In genomic region chrX:103655230-103656000, GRCh38 we compare ENCODE assay signal across 10 cellular contexts. TPM values are rescaled to one million over a fixed set of nuclear protein-coding genes. Genes with fewer than 3 reads are reported as not detected.
DNase-seq lines count a peak whose midpoint lies in the region; ATAC-seq, FAIRE-seq and TF ChIP-seq lines count a peak whose summit lies in the region.
"Not testable (repeated sequence)": the region's sequence is repeated elsewhere in the genome, so short reads cannot be mapped to it uniquely, and the experiment has no call there.
"Had no signal": no experiment of that assay in that cellular context is flagged by ENCODE, and none has a peak within 500 bp of the region (broad histone marks: within the 10 kb centered on the region; RNA-seq: fewer than 3 reads in every experiment).

No MANE protein-coding gene starts in this region.

- dilution Hi-C loops in endothelial cell of umbilical vein (cut with MboI; ENCODE audit: extremely low pct_ligation_motif_present, low sequenced_read_pairs); keratinocyte (cut with MboI; ENCODE audit: extremely low pct_ligation_motif_present, low sequenced_read_pairs): not testable (repeated sequence)

- not testable (repeated sequence) for H3K9me3 Mint-ChIP-seq in astrocyte (ENCODE audit: unreplicated experiment)

- H3K79me2 ChIP-seq in PC-3 (ENCODE audit: low read length); astrocyte (ENCODE audit: insufficient read depth, low read length); endothelial cell of umbilical vein (ENCODE audit: control insufficient read depth, insufficient read depth, low read length); keratinocyte (ENCODE audit: control insufficient read depth, insufficient read depth, low read length): not testable (repeated sequence)

- H3K27ac ChIP-seq in PC-3 (ENCODE audit: low read length), result peak overlapping the region; percentile 99
- peak overlapping the region; percentile 88 for H3K27ac ChIP-seq in SJSA1
- peak overlapping the region; percentile 67 for H3K27ac ChIP-seq in astrocyte (ENCODE audit: low read depth, low read length)
- peak overlapping the region; percentile 44 for H3K27ac ChIP-seq in endothelial cell of umbilical vein (ENCODE audit: insufficient read depth, low read depth, low read length)
- peak overlapping the region; percentile 41 for H3K27ac ChIP-seq in keratinocyte (ENCODE audit: control insufficient read depth, insufficient read depth, low read length)

- peak overlapping the region; percentile 70; the same call in 1 of the 2 replicates for H3K4me2 ChIP-seq in PC-3 (ENCODE audit: low read length)
- not testable (repeated sequence) for H3K4me2 ChIP-seq in astrocyte (ENCODE audit: low read length); endothelial cell of umbilical vein (ENCODE audit: insufficient read depth, low read length); keratinocyte (ENCODE audit: control insufficient read depth, extremely low read depth, insufficient read depth, low read depth, low read length)

- intact Hi-C loops in PC-3 (cut with micrococcal nuclease); endothelial cell of umbilical vein (cut with micrococcal nuclease): not testable (repeated sequence)

- H3F3A ChIP-seq in PC-3 (ENCODE audit: low read length, unreplicated experiment), result not testable (repeated sequence)

- H3K9me2 ChIP-seq in PC-3 (replicated peaks; ENCODE audit: low read length), result not testable (repeated sequence)

- H2AFZ ChIP-seq in PC-3 (ENCODE audit: low read length); astrocyte (ENCODE audit: low read depth, low read length); endothelial cell of umbilical vein (ENCODE audit: low read depth, low read length); keratinocyte (ENCODE audit: control insufficient read depth, low read length): not testable (repeated sequence)

- not testable (repeated sequence) for BruUV-seq in PC-3 (replicated peaks; lab: Mats Ljungman, UMichigan); endothelial cell of umbilical vein (replicated peaks; lab: Mats Ljungman, UMichigan)

- not testable (repeated sequence) for H3K9me3 ChIP-seq in PC-3 (ENCODE audit: low read length); SJSA1 (replicated peaks); astrocyte (ENCODE audit: insufficient read depth, low read depth, low read length); endothelial cell of umbilical vein (replicated peaks; ENCODE audit: control insufficient read depth, insufficient read depth, low read length); keratinocyte (ENCODE audit: control insufficient read depth, low read depth, low read length)

- H3K36me3 ChIP-seq in PC-3 (ENCODE audit: low read depth, low read length); SJSA1; astrocyte (ENCODE audit: insufficient read depth, low read length); endothelial cell of umbilical vein (ENCODE audit: control insufficient read depth in 2 of 2, extremely low read depth in 1 of 2, insufficient read depth in 2 of 2, low read length in 2 of 2); keratinocyte (ENCODE audit: control insufficient read depth in 2 of 2, extremely low read depth in 1 of 2, insufficient read depth in 2 of 2, low read length in 2 of 2): not testable (repeated sequence)

- not testable (repeated sequence) for TF ChIP-seq CTCF in PC-3 (conservative IDR thresholded peaks at IDR 0.05; ENCODE audit: low read depth, low read length); astrocyte (IDR thresholded peaks at IDR 0.05; ENCODE audit: insufficient read depth, low read depth, low read length); endothelial cell of umbilical vein (IDR thresholded peaks at IDR 0.05; ENCODE audit: extremely low read depth in 1 of 2, insufficient read depth in 1 of 2, low read depth in 1 of 2, low read length in 2 of 2); keratinocyte (optimal IDR thresholded peaks at IDR 0.05 in 1 of 3, IDR thresholded peaks at IDR 0.05 in 1 of 3, conservative IDR thresholded peaks at IDR 0.05 in 1 of 3; ENCODE audit: extremely low read depth in 1 of 3, insufficient read depth in 2 of 3, low read length in 3 of 3)

- not testable (repeated sequence) for H3K9me1 ChIP-seq in endothelial cell of umbilical vein (replicated peaks; ENCODE audit: control insufficient read depth, extremely low read depth, insufficient read depth, low read length); keratinocyte (ENCODE audit: control insufficient read depth, extremely low read depth, insufficient read depth, low read length)

- POLR2A ChIA-PET in PC-3 (lab: Charles Lee; ENCODE audit: unreplicated experiment); endothelial cell of umbilical vein (lab: Charles Lee): not testable (repeated sequence)

- CTCF ChIA-PET in PC-3 (lab: Charles Lee), result not testable (repeated sequence)
- CTCF ChIA-PET in endothelial cell of umbilical vein (lab: Charles Lee), result interaction anchor here (2.0 kb wide), 1 partner anchor 25 kb away, joined by 12 read pairs; no protein-coding TSS in a partner anchor

- H3K4me3 Mint-ChIP-seq in astrocyte (ENCODE audit: unreplicated experiment), result not testable (repeated sequence)

- not testable (repeated sequence) for ATAC-seq in PC-3

- TF ChIP-seq POLR2A in endothelial cell of umbilical vein (IDR thresholded peaks at IDR 0.05; ENCODE audit: low read depth, low read length), result not testable (repeated sequence)

- in situ Hi-C loops in Caki2 (cut with HindIII; ENCODE audit: low pct_unique_long_range_greater_than_20kb, low sequenced_read_pairs), result not testable (repeated sequence)

- FAIRE-seq in astrocyte (lab: Jason Lieb, UNC); endothelial cell of umbilical vein (lab: Jason Lieb, UNC); keratinocyte (lab: Jason Lieb, UNC): not testable (repeated sequence)

- H3K9ac ChIP-seq in PC-3 (ENCODE audit: low read length), result peak overlapping the region; percentile 70
- not testable (repeated sequence) for H3K9ac ChIP-seq in astrocyte (ENCODE audit: low read length); endothelial cell of umbilical vein (replicated peaks; ENCODE audit: extremely low read depth, insufficient read depth, low read length); keratinocyte (ENCODE audit: control insufficient read depth, extremely low read depth, insufficient read depth, low read length)

- not testable (repeated sequence) for H3K27me3 Mint-ChIP-seq in astrocyte (ENCODE audit: low read depth, unreplicated experiment)

- H3K4me1 ChIP-seq in PC-3 (ENCODE audit: insufficient read depth, low read length), result peaks cover 60% of the 10 kb centered on the region
- peaks cover 23% of the 10 kb centered on the region for H3K4me1 ChIP-seq in SJSA1 (replicated peaks)
- H3K4me1 ChIP-seq in astrocyte (ENCODE audit: insufficient read depth, low read length); keratinocyte (ENCODE audit: control insufficient read depth, extremely low read depth, insufficient read depth, low read length): not testable (repeated sequence)
- peaks cover 15% of the 10 kb centered on the region for H3K4me1 ChIP-seq in endothelial cell of umbilical vein (ENCODE audit: control insufficient read depth, extremely low read depth, insufficient read depth, low read length)

- H3K4me1 Mint-ChIP-seq in astrocyte (ENCODE audit: low read depth, unreplicated experiment), result not testable (repeated sequence)

- H3K4me3 ChIP-seq in PC-3 (ENCODE audit: low read length); SJSA1; astrocyte (ENCODE audit: insufficient read depth, low read depth, low read length); endothelial cell of umbilical vein (replicated peaks in 1 of 3; ENCODE audit: insufficient read depth in 1 of 3, low read depth in 1 of 3, low read length in 3 of 3); keratinocyte (ENCODE audit: control insufficient read depth in 2 of 3, extremely low read depth in 1 of 3, insufficient read depth in 2 of 3, low read depth in 1 of 3, low read length in 3 of 3): not testable (repeated sequence)

- not testable (repeated sequence) for H3K36me3 Mint-ChIP-seq in astrocyte (ENCODE audit: low read depth, unreplicated experiment)

- not testable (repeated sequence) for H3K27me3 ChIP-seq in PC-3 (ENCODE audit: low read length); SJSA1 (replicated peaks); astrocyte (ENCODE audit: insufficient read depth, low read length); endothelial cell of umbilical vein (ENCODE audit: control insufficient read depth in 2 of 2, insufficient read depth in 2 of 2, low read length in 2 of 2); keratinocyte (ENCODE audit: control insufficient read depth, extremely low read depth, insufficient read depth, low read length)

- DNase-seq in Caki2 (ENCODE audit: low read depth) (peak; percentile 40), HS-27A (ENCODE audit: low read depth) (peak; percentile 46), PC-3 (peak; percentile 40), astrocyte (ENCODE audit: low read depth) (peak; percentile 14)
- not testable (repeated sequence) for DNase-seq in SJSA1 (ENCODE audit: low read depth in 1 of 2, low spot score in 2 of 2); endothelial cell of umbilical vein (ENCODE audit: low read depth, low spot score); keratinocyte (ENCODE audit: low read depth, low spot score)

- not testable (repeated sequence) for H3K27ac Mint-ChIP-seq in astrocyte (ENCODE audit: unreplicated experiment)

- H4K20me1 ChIP-seq in PC-3 (ENCODE audit: low read length); astrocyte (ENCODE audit: insufficient read depth, low read length); endothelial cell of umbilical vein (replicated peaks; ENCODE audit: control insufficient read depth, extremely low read depth, insufficient read depth, low read length); keratinocyte (ENCODE audit: control insufficient read depth, extremely low read depth, insufficient read depth, low read length): not testable (repeated sequence)

RNA-seq across cellular contexts. Expression of gene TCEAL1, which starts 26.6 kb away (rescaled TPM):
- 18.4 and 18.9 TPM in 2 replicates for total RNA-seq in Caki2 (2014; rRNA removed; shearing (Covaris generic); ENCODE audit: low replicate concordance)
- 22.8 and 26.3 TPM in 2 replicates for total RNA-seq in PC-3 (2014; rRNA removed)
- 21.5 and 42.7 TPM in 2 replicates for total RNA-seq in SJSA1 (2014; rRNA removed; shearing (Covaris generic))
- 9.6 and 12.3 TPM in 2 replicates for total RNA-seq in astrocyte
- 14.6 and 18.5 TPM in 2 replicates for total RNA-seq in endothelial cell of umbilical vein
- 12.8 and 18.6 TPM in 2 replicates for polyA plus RNA-seq in endothelial cell of umbilical vein
- polyA plus RNA-seq in endothelial cell of umbilical vein (2011; cell fraction: cytosol; rRNA removed), result 27.8 and 28.0 TPM in 2 replicates
- polyA plus RNA-seq in endothelial cell of umbilical vein (2011; cell fraction: nucleus; rRNA removed), result 19.5 and 25.9 TPM in 2 replicates
- 14.8 and 20.1 TPM in 2 replicates for polyA plus RNA-seq in endothelial cell of umbilical vein (2012)
- 5.7 and 8.6 TPM in 2 replicates for polyA minus RNA-seq in endothelial cell of umbilical vein
- 7.0 TPM for polyA minus RNA-seq in endothelial cell of umbilical vein (2011; cell fraction: cytosol; rRNA and poly(A)+ RNA removed)
- 2.9 and 3.2 TPM in 2 replicates for polyA minus RNA-seq in endothelial cell of umbilical vein (2011; cell fraction: nucleus; rRNA and poly(A)+ RNA removed)
- 13.6 to 21.5 TPM (median 15.7 TPM) in 3 replicates for polyA plus RNA-seq in keratinocyte
- 10.8 TPM for polyA plus RNA-seq in keratinocyte (2011; ENCODE audit: low read depth)
- polyA plus RNA-seq in keratinocyte (2011; cell fraction: cytosol; rRNA removed), result 21.4 and 29.2 TPM in 2 replicates
- 19.1 and 23.7 TPM in 2 replicates for polyA plus RNA-seq in keratinocyte (2011; cell fraction: nucleus; rRNA removed)
- 11.7 and 12.9 TPM in 2 replicates for polyA plus RNA-seq in keratinocyte (2012; ENCODE audit: low replicate concordance)
- 1.6 to 3.6 TPM in 2 of 3 replicates, not detected in the other for polyA minus RNA-seq in keratinocyte
- polyA minus RNA-seq in keratinocyte (2011; cell fraction: cytosol; rRNA and poly(A)+ RNA removed), result 2.9 TPM
- 0.95 and 2.9 TPM in 2 replicates for polyA minus RNA-seq in keratinocyte (2011; cell fraction: nucleus; rRNA and poly(A)+ RNA removed)

RNA-seq across cellular contexts. Expression of gene MORF4L2, which starts 31.1 kb away (rescaled TPM):
- total RNA-seq in Caki2 (2014; rRNA removed; shearing (Covaris generic); ENCODE audit: low replicate concordance), result 831 and 930 TPM in 2 replicates
- total RNA-seq in PC-3 (2014; rRNA removed) (349 and 414 TPM in 2 replicates), astrocyte (514 and 533 TPM in 2 replicates), endothelial cell of umbilical vein (414 and 445 TPM in 2 replicates)
- total RNA-seq in SJSA1 (2014; rRNA removed; shearing (Covaris generic)), result 806 and 914 TPM in 2 replicates
- polyA plus RNA-seq in endothelial cell of umbilical vein (208 and 331 TPM in 2 replicates), keratinocyte (450 to 659 TPM (median 648 TPM) in 3 replicates)
- polyA plus RNA-seq in endothelial cell of umbilical vein (2011; cell fraction: cytosol; rRNA removed), result 444 and 471 TPM in 2 replicates
- polyA plus RNA-seq in endothelial cell of umbilical vein (2011; cell fraction: nucleus; rRNA removed), result 315 and 479 TPM in 2 replicates
- polyA plus RNA-seq in endothelial cell of umbilical vein (2012), result 497 and 598 TPM in 2 replicates
- polyA minus RNA-seq in endothelial cell of umbilical vein (191 and 193 TPM in 2 replicates), keratinocyte (76.9 to 236 TPM (median 205 TPM) in 3 replicates)
- polyA minus RNA-seq in endothelial cell of umbilical vein (2011; cell fraction: cytosol; rRNA and poly(A)+ RNA removed), result 103 TPM
- 91.8 and 122 TPM in 2 replicates for polyA minus RNA-seq in endothelial cell of umbilical vein (2011; cell fraction: nucleus; rRNA and poly(A)+ RNA removed)
- polyA plus RNA-seq in keratinocyte (2011; ENCODE audit: low read depth), result 350 TPM
- 360 and 552 TPM in 2 replicates for polyA plus RNA-seq in keratinocyte (2011; cell fraction: cytosol; rRNA removed)
- 590 and 762 TPM in 2 replicates for polyA plus RNA-seq in keratinocyte (2011; cell fraction: nucleus; rRNA removed)
- 311 and 470 TPM in 2 replicates for polyA plus RNA-seq in keratinocyte (2012; ENCODE audit: low replicate concordance)
- 177 TPM for polyA minus RNA-seq in keratinocyte (2011; cell fraction: cytosol; rRNA and poly(A)+ RNA removed)
- 126 and 283 TPM in 2 replicates for polyA minus RNA-seq in keratinocyte (2011; cell fraction: nucleus; rRNA and poly(A)+ RNA removed)

RNA-seq across cellular contexts. Expression of gene TCEAL3, which starts 47.7 kb away (rescaled TPM):
- not detected in 2 replicates for total RNA-seq in Caki2 (2014; rRNA removed; shearing (Covaris generic); ENCODE audit: low replicate concordance)
- total RNA-seq in PC-3 (2014; rRNA removed) (18.3 and 21.1 TPM in 2 replicates), astrocyte (13.5 and 15.2 TPM in 2 replicates), endothelial cell of umbilical vein (21.3 and 23.7 TPM in 2 replicates)
- 21.0 and 30.5 TPM in 2 replicates for total RNA-seq in SJSA1 (2014; rRNA removed; shearing (Covaris generic))
- polyA plus RNA-seq in endothelial cell of umbilical vein (6.9 and 8.9 TPM in 2 replicates), keratinocyte (16.3 to 29.3 TPM (median 28.1 TPM) in 3 replicates)
- 15.8 and 16.9 TPM in 2 replicates for polyA plus RNA-seq in endothelial cell of umbilical vein (2011; cell fraction: cytosol; rRNA removed)
- 4.9 and 6.9 TPM in 2 replicates for polyA plus RNA-seq in endothelial cell of umbilical vein (2011; cell fraction: nucleus; rRNA removed)
- polyA plus RNA-seq in endothelial cell of umbilical vein (2012), result 32.7 and 41.9 TPM in 2 replicates
- polyA minus RNA-seq in endothelial cell of umbilical vein (4.1 and 6.9 TPM in 2 replicates), keratinocyte (2.3 to 6.1 TPM (median 3.6 TPM) in 3 replicates)
- not detected for polyA minus RNA-seq in endothelial cell of umbilical vein (2011; cell fraction: cytosol; rRNA and poly(A)+ RNA removed)
- polyA minus RNA-seq in endothelial cell of umbilical vein (2011; cell fraction: nucleus; rRNA and poly(A)+ RNA removed), result 1.2 TPM in 2 replicates
- polyA plus RNA-seq in keratinocyte (2011; ENCODE audit: low read depth), result 15.8 TPM
- polyA plus RNA-seq in keratinocyte (2011; cell fraction: cytosol; rRNA removed), result 20.5 and 30.1 TPM in 2 replicates
- 11.8 and 12.0 TPM in 2 replicates for polyA plus RNA-seq in keratinocyte (2011; cell fraction: nucleus; rRNA removed)
- 20.0 and 53.5 TPM in 2 replicates for polyA plus RNA-seq in keratinocyte (2012; ENCODE audit: low replicate concordance)
- 9.2 TPM for polyA minus RNA-seq in keratinocyte (2011; cell fraction: cytosol; rRNA and poly(A)+ RNA removed)
- 1.1 and 1.4 TPM in 2 replicates for polyA minus RNA-seq in keratinocyte (2011; cell fraction: nucleus; rRNA and poly(A)+ RNA removed)

RNA-seq across cellular contexts. Expression of gene TMEM31, which starts 55.3 kb away (rescaled TPM):
- not detected in 2 replicates for total RNA-seq in Caki2 (2014; rRNA removed; shearing (Covaris generic); ENCODE audit: low replicate concordance)
- total RNA-seq in PC-3 (2014; rRNA removed) (0.40 TPM in 1 of 2 replicates, not detected in the other), astrocyte (0.43 TPM in 1 of 2 replicates, not detected in the other), endothelial cell of umbilical vein (not detected in 2 replicates)
- total RNA-seq in SJSA1 (2014; rRNA removed; shearing (Covaris generic)), result not detected in 2 replicates
- polyA plus RNA-seq in endothelial cell of umbilical vein (0.19 TPM in 1 of 2 replicates, not detected in the other), keratinocyte (not detected in 3 replicates)
- polyA plus RNA-seq in endothelial cell of umbilical vein (2011; cell fraction: cytosol; rRNA removed), result not detected in 2 replicates
- polyA plus RNA-seq in endothelial cell of umbilical vein (2011; cell fraction: nucleus; rRNA removed), result not detected in 2 replicates
- polyA plus RNA-seq in endothelial cell of umbilical vein (2012), result not detected in 2 replicates
- polyA minus RNA-seq in endothelial cell of umbilical vein (not detected in 2 replicates), keratinocyte (not detected in 3 replicates)
- not detected for polyA minus RNA-seq in endothelial cell of umbilical vein (2011; cell fraction: cytosol; rRNA and poly(A)+ RNA removed)
- not detected in 2 replicates for polyA minus RNA-seq in endothelial cell of umbilical vein (2011; cell fraction: nucleus; rRNA and poly(A)+ RNA removed)
- not detected for polyA plus RNA-seq in keratinocyte (2011; ENCODE audit: low read depth)
- 0.16 TPM in 1 of 2 replicates, not detected in the other for polyA plus RNA-seq in keratinocyte (2011; cell fraction: cytosol; rRNA removed)
- polyA plus RNA-seq in keratinocyte (2011; cell fraction: nucleus; rRNA removed), result not detected in 2 replicates
- polyA plus RNA-seq in keratinocyte (2012; ENCODE audit: low replicate concordance), result 0.34 TPM in 1 of 2 replicates, not detected in the other
- polyA minus RNA-seq in keratinocyte (2011; cell fraction: cytosol; rRNA and poly(A)+ RNA removed), result not detected
- polyA minus RNA-seq in keratinocyte (2011; cell fraction: nucleus; rRNA and poly(A)+ RNA removed), result not detected in 2 replicates
- total RNA-seq: Right ventricle myocardium superior, SK-MEL-5, T-cell had no signal

Comparison
In these comparisons a context has a peak if more than half of its experiments do, and no peak if none do; other contexts are left out.
1. H3K27ac ChIP-seq: peak in every context shown above with its lines; median percentile 99 in PC-3; 88 in SJSA1; 67 in astrocyte; 44 in endothelial cell of umbilical vein; 41 in keratinocyte.
2. RNA of gene TCEAL3, which starts 47.7 kb away (total RNA-seq): 21.3 to 23.7 TPM in endothelial cell of umbilical vein, 21.0 to 30.5 TPM in SJSA1, 18.3 to 21.1 TPM in PC-3 and 13.5 to 15.2 TPM in astrocyte; not detected in Caki2; every median in the first group is over 10 times any median in the second.